Comparison of ENCODE assay signal across 13 cellular contexts in genomic region chr9:112748041-112748440, GRCh38.
"Had no signal": no experiment of that assay in that cellular context is flagged by ENCODE, and none has a peak within 500 bp of the region (broad histone marks: within the 10 kb centered on the region; RNA-seq: fewer than 3 reads in every experiment).

No MANE protein-coding gene starts in this region.

- H3K4me1 ChIP-seq: parathyroid adenoma had no signal

- H3K27me3 ChIP-seq: brain microvascular endothelial cell, upper lobe of right lung had no signal

- H3K4me3 Mint-ChIP-seq: activated CD4-positive, alpha-beta T cell treated with anti-CD3 and anti-CD28 coated beads, Interleukin-2, amount 10 ng/mL, durations not matched to agents 24 days and 14 days; mesothelial cell of epicardium; WTC11 had no signal

- ATAC-seq: lower lobe of right lung, upper lobe of right lung, WTC11 had no signal

- H3K36me3 ChIP-seq: brain microvascular endothelial cell, lower lobe of right lung, upper lobe of right lung had no signal

- H3K27ac ChIP-seq: brain microvascular endothelial cell, lower lobe of right lung, parathyroid adenoma, upper lobe of right lung had no signal

- DNase-seq: activated CD4-positive, alpha-beta T cell treated with anti-CD3 and anti-CD28 coated beads, Interleukin-2, amount 10 ng/mL, durations not matched to agents 24 days and 14 days; activated CD8-positive, alpha-beta memory T cell treated with anti-CD3 and anti-CD28 coated beads for 24 hours; activated naive CD4-positive, alpha-beta T cell treated with anti-CD3 and anti-CD28 coated beads, Interleukin-2, amount 50 U/mL, for 16 hours; brain microvascular endothelial cell; cerebellar nuclear complex; lower lobe of right lung; retina; T1000; upper lobe of right lung had no signal

- H3K27ac Mint-ChIP-seq: activated CD4-positive, alpha-beta T cell treated with anti-CD3 and anti-CD28 coated beads, Interleukin-2, amount 10 ng/mL, durations not matched to agents 24 days and 14 days; activated T-helper 2 cell treated with anti-CD3 and anti-CD28 coated beads, Interferon-gamma antibody, Interleukin-2, Interleukin-4, amounts not matched to agents 10 μg/mL and 5 μg/mL and 100 μg/mL, durations not matched to agents 14 hours and 24 hours and 36 hours; mesothelial cell of epicardium; WTC11 had no signal

- H3K4me3 ChIP-seq: lower lobe of right lung, upper lobe of right lung had no signal

- H3K9me3 ChIP-seq: lower lobe of right lung, upper lobe of right lung had no signal

- H3K9me3 Mint-ChIP-seq: activated CD4-positive, alpha-beta T cell treated with anti-CD3 and anti-CD28 coated beads, Interleukin-2, amount 10 ng/mL, durations not matched to agents 24 days and 14 days; activated T-helper 2 cell treated with anti-CD3 and anti-CD28 coated beads, Interferon-gamma antibody, Interleukin-2, Interleukin-4, amounts not matched to agents 10 μg/mL and 5 μg/mL and 100 μg/mL, durations not matched to agents 14 hours and 24 hours and 36 hours; mesothelial cell of epicardium; WTC11 had no signal

- H3K36me3 Mint-ChIP-seq: mesothelial cell of epicardium, WTC11 had no signal
